In the genomic region with DNA sequence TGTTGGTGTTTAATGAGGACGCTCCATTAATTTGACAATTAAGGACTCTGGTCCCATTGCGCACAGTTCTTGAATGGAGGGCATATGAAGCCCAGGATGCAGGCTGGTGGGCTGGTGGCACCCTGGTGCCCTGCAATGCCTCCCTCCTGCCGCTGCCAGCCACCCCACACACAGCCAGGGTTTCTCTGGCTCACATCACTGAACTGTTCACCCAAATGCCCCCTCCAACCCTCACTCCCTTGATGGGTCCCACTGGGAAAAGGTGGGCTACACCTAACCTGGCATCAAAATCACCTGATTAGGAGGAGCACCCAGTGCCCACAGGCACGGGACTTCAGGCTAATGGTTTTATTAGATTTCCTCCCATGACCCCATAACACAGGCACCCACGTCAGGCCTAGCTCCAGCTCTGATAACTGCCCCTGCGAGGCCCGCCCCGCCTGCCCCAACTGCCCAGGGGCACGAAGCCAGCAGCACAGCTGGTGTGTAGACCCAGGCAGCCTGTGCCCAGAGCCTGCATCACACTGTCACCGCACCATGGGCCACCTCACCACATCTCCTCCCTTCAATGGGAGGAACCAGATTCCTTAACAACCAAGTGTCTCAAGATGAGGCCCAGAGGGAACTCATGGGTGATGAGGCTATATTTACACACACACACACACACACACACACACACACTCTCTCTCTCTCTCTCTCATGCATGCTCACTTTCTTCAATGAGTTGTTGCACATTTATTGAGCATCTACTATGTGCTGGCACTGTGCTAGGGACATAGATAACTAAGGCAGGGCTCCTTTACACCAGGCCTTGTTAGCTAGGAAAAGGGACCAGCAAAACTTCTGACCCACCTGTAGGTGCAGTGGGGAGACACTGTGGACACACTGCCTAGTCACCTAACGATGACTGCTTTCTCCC, we compare ENCODE assay signal across 1 cellular context.
TF ChIP-seq lines count a peak whose summit lies in the region.

No MANE protein-coding gene starts in this region.

TF ChIP-seq in HepG2, 621 proteins besides CTCF, POLR2A, EP300 and RAD21 (continued from another document):
- TF ChIP-seq, protein P1, sequence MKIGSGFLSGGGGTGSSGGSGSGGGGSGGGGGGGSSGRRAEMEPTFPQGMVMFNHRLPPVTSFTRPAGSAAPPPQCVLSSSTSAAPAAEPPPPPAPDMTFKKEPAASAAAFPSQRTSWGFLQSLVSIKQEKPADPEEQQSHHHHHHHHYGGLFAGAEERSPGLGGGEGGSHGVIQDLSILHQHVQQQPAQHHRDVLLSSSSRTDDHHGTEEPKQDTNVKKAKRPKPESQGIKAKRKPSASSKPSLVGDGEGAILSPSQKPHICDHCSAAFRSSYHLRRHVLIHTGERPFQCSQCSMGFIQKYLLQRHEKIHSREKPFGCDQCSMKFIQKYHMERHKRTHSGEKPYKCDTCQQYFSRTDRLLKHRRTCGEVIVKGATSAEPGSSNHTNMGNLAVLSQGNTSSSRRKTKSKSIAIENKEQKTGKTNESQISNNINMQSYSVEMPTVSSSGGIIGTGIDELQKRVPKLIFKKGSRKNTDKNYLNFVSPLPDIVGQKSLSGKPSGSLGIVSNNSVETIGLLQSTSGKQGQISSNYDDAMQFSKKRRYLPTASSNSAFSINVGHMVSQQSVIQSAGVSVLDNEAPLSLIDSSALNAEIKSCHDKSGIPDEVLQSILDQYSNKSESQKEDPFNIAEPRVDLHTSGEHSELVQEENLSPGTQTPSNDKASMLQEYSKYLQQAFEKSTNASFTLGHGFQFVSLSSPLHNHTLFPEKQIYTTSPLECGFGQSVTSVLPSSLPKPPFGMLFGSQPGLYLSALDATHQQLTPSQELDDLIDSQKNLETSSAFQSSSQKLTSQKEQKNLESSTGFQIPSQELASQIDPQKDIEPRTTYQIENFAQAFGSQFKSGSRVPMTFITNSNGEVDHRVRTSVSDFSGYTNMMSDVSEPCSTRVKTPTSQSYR (CRISPR knock-in tag; IDR thresholded peaks at IDR 0.05; ENCODE audit: borderline replicate concordance) = no peak
- TF ChIP-seq, protein P2, sequence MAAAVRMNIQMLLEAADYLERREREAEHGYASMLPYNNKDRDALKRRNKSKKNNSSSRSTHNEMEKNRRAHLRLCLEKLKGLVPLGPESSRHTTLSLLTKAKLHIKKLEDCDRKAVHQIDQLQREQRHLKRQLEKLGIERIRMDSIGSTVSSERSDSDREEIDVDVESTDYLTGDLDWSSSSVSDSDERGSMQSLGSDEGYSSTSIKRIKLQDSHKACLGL (CRISPR knock-in tag; IDR thresholded peaks at IDR 0.05) = 0 out of 2 replicates have a peak, but pooled peaks have one; percentile 20
- TF ChIP-seq HNRNPL (IDR thresholded peaks at IDR 0.05; ENCODE audit: low read depth, low read length) = 0 out of 2 replicates have a peak, but pooled peaks have one; percentile 30
- peak; percentile 48 for TF ChIP-seq MED8 (CRISPR knock-in tag; IDR thresholded peaks at IDR 0.05; ENCODE audit: insufficient replicate concordance)
- peak; percentile 8; the same call in 1 of the 2 replicates for TF ChIP-seq ZNF605 (CRISPR knock-in tag; IDR thresholded peaks at IDR 0.05)
- TF ChIP-seq KLF15 (CRISPR knock-in tag; IDR thresholded peaks at IDR 0.05; ENCODE audit: borderline replicate concordance) = no peak
- TF ChIP-seq ZMYM3 (CRISPR knock-in tag; IDR thresholded peaks at IDR 0.05) = peak; percentile 86; the same call in 1 of the 2 replicates
- TF ChIP-seq TEAD3 (CRISPR knock-in tag; optimal IDR thresholded peaks at IDR 0.05; ENCODE audit: borderline replicate concordance) = peak; percentile 15
- TF ChIP-seq, protein P3, sequence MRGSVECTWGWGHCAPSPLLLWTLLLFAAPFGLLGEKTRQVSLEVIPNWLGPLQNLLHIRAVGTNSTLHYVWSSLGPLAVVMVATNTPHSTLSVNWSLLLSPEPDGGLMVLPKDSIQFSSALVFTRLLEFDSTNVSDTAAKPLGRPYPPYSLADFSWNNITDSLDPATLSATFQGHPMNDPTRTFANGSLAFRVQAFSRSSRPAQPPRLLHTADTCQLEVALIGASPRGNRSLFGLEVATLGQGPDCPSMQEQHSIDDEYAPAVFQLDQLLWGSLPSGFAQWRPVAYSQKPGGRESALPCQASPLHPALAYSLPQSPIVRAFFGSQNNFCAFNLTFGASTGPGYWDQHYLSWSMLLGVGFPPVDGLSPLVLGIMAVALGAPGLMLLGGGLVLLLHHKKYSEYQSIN (CRISPR knock-in tag; IDR thresholded peaks at IDR 0.05; ENCODE audit: borderline replicate concordance) = no peak
- no peak for TF ChIP-seq SMARCE1 (IDR thresholded peaks at IDR 0.05; ENCODE audit: borderline replicate concordance)
- TF ChIP-seq, protein P4, sequence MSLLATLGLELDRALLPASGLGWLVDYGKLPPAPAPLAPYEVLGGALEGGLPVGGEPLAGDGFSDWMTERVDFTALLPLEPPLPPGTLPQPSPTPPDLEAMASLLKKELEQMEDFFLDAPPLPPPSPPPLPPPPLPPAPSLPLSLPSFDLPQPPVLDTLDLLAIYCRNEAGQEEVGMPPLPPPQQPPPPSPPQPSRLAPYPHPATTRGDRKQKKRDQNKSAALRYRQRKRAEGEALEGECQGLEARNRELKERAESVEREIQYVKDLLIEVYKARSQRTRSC (CRISPR knock-in tag; IDR thresholded peaks at IDR 0.05; ENCODE audit: low read depth) = 0 out of 2 replicates have a peak, but pooled peaks have one; percentile 46
- TF ChIP-seq AHR (CRISPR knock-in tag; IDR thresholded peaks at IDR 0.05) = 0 out of 2 replicates have a peak, but pooled peaks have one; percentile 19
- 0 out of 2 replicates have a peak, but pooled peaks have one; percentile 45 for TF ChIP-seq ZNF776 (CRISPR knock-in tag; IDR thresholded peaks at IDR 0.05)
- 0 out of 2 replicates have a peak, but pooled peaks have one; percentile 29 for TF ChIP-seq RBFOX2 (IDR thresholded peaks at IDR 0.05; ENCODE audit: low read depth, low read length)
